1 cellular context compared by ENCODE assay signal in the genomic region with DNA sequence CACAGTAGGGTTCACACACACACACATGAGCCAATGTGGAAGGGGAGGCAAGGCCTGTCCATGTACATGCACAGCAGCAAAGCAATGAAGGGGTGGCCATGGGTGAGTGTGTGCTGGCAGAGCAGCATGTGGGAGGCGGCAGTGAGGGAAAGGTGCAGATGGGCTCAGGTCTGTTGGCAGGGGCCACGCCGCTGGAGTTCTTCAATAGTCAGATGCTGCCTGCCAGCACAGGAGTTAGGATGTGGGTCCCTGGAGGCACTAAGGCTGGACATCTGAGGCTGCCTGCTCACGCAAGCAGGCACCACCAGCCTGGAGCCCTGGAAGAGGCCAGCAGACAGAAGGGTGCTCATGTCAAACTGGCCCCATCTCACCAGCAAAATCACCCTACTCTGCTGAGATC.
TF ChIP-seq lines count a peak whose summit lies in the region.

No MANE protein-coding gene starts in this region.

TF ChIP-seq in H1, 55 proteins besides CTCF, POLR2A, EP300 and RAD21:
- TF ChIP-seq POU5F1 (IDR thresholded peaks at IDR 0.05; ENCODE audit: low read depth, low read length) = no peak
